11 cellular contexts compared by ENCODE assay signal in genomic region chr17:46035112-46035818, GRCh38. TPM values are rescaled to one million over a fixed set of nuclear protein-coding genes. Genes with fewer than 3 reads are reported as not detected.
DNase-seq lines count a peak whose midpoint lies in the region; ATAC-seq and TF ChIP-seq lines count a peak whose summit lies in the region.
"Had no signal": no experiment of that assay in that cellular context is flagged by ENCODE, and none has a peak within 500 bp of the region (broad histone marks: within the 10 kb centered on the region; RNA-seq: fewer than 3 reads in every experiment).

No MANE protein-coding gene starts in this region.

- TF ChIP-seq POLR2A in lower leg skin (IDR thresholded peaks at IDR 0.05): no peak

- H3K27ac Mint-ChIP-seq in activated CD4-positive, alpha-beta memory T cell treated with anti-CD3 and anti-CD28 coated beads, Interleukin-2, amount 10 ng/mL, durations not matched to agents 7 days and 5 days: no peak overlapping the region

- H3K27ac ChIP-seq in brain microvascular endothelial cell: no peak overlapping the region
- H3K27ac ChIP-seq: epithelial cell of prostate had no signal

- H3K36me3 Mint-ChIP-seq in activated CD4-positive, alpha-beta memory T cell treated with anti-CD3 and anti-CD28 coated beads, Interleukin-2, amount 10 ng/mL, durations not matched to agents 7 days and 5 days (ENCODE audit: low read depth): peaks cover 79% of the 10 kb centered on the region

- in situ Hi-C loops in brain microvascular endothelial cell (cut with HindIII; ENCODE audit: low pct_ligation_motif_present, low sequenced_read_pairs): no loop called here

- no peaks in the 10 kb centered on the region for H3K27me3 Mint-ChIP-seq in activated CD4-positive, alpha-beta memory T cell treated with anti-CD3 and anti-CD28 coated beads, Interleukin-2, amount 10 ng/mL, durations not matched to agents 7 days and 5 days

- H3K9me3 Mint-ChIP-seq in activated CD4-positive, alpha-beta memory T cell treated with anti-CD3 and anti-CD28 coated beads, Interleukin-2, amount 10 ng/mL, durations not matched to agents 7 days and 5 days: no peaks in the 10 kb centered on the region

- H3K36me3 ChIP-seq in brain microvascular endothelial cell (replicated peaks): peaks cover 80% of the 10 kb centered on the region

- WGBS in lower leg skin, 2 donors: 76 to 83% methylated on average over 3 of the region's 3 CpGs

- CTCF ChIA-PET in activated CD4-positive, alpha-beta memory T cell treated with anti-CD3 and anti-CD28 coated beads, Interleukin-2, amount 10 ng/mL, durations not matched to agents 7 days and 5 days (lab: Charles Lee): interaction anchor here (0.9 to 2.8 kb wide), 4 partner anchors 9 to 178 kb away, joined by 3 to 15 read pairs (median 4); no protein-coding TSS in a partner anchor

- DNase-seq in COLO668 (lab: John Stamatoyannopoulos, UW; ENCODE audit: unreplicated experiment) (peak; percentile 10), GM20000 (ENCODE audit: low spot score) (peak; percentile 53), lung microvascular endothelial cell (ENCODE audit: low read depth in 2 of 2) (peak; percentile 51 to 62), cerebellar nuclear complex (lab: John Stamatoyannopoulos, UW) (no peak), brain microvascular endothelial cell (no peak), lower leg skin (ENCODE audit: low spot score in 2 of 2) (no peak)
- DNase-seq in activated CD4-positive, alpha-beta memory T cell treated with anti-CD3 and anti-CD28 coated beads, Interleukin-2, amount 10 ng/mL, durations not matched to agents 7 days and 5 days: peak; percentile 27
- DNase-seq: aorta, SHP77 had no signal

- peaks cover 13% of the 10 kb centered on the region for H3K4me1 Mint-ChIP-seq in activated CD4-positive, alpha-beta memory T cell treated with anti-CD3 and anti-CD28 coated beads, Interleukin-2, amount 10 ng/mL, durations not matched to agents 7 days and 5 days

- no peaks in the 10 kb centered on the region for H3K27me3 ChIP-seq in brain microvascular endothelial cell (replicated peaks)

- POLR2A ChIA-PET in activated CD4-positive, alpha-beta memory T cell treated with anti-CD3 and anti-CD28 coated beads, Interleukin-2, amount 10 ng/mL, durations not matched to agents 7 days and 5 days (lab: Charles Lee): interaction anchor here (0.9 to 1.6 kb wide), 3 partner anchors 14 to 23 kb away, joined by 3 to 7 read pairs (median 4); no protein-coding TSS in a partner anchor

- intact Hi-C loops in lower leg skin (cut with DNase I; ENCODE audit: low total_unique reads): loop anchor here (10.0 kb wide), 1 partner anchor 170 kb away; no protein-coding TSS in a partner anchor

- no peak for TF ChIP-seq CTCF in GM20000 (IDR thresholded peaks at IDR 0.05; ENCODE audit: extremely low read depth, missing control alignments)
- TF ChIP-seq CTCF in brain microvascular endothelial cell (IDR thresholded peaks at IDR 0.05; ENCODE audit: low read depth, low read length, missing control alignments): no peak
- TF ChIP-seq CTCF in lower leg skin (IDR thresholded peaks at IDR 0.05): no peak

- no peak overlapping the region for H3K4me3 Mint-ChIP-seq in activated CD4-positive, alpha-beta memory T cell treated with anti-CD3 and anti-CD28 coated beads, Interleukin-2, amount 10 ng/mL, durations not matched to agents 7 days and 5 days

- no peak for ATAC-seq in GM18868 (IDR thresholded peaks at IDR 0.05; ENCODE audit: unreplicated experiment)

- H3K4me3 ChIP-seq in brain microvascular endothelial cell (ENCODE audit: low read depth, low read length) (no peak overlapping the region), lower leg skin (ENCODE audit: low read depth, poor library complexity, severe bottlenecking) (no peak overlapping the region)

RNA-seq across cellular contexts. Expression of gene STH, which starts 36.2 kb away (rescaled TPM):
- total RNA-seq in activated CD4-positive, alpha-beta memory T cell treated with anti-CD3 and anti-CD28 coated beads, Interleukin-2, amount 10 ng/mL, durations not matched to agents 7 days and 5 days: not detected
- total RNA-seq in lung microvascular endothelial cell: not detected in 2 replicates
- total RNA-seq in lower leg skin: not detected
- total RNA-seq: aorta had no signal

Comparison
In these comparisons a context has a peak if more than half of its experiments do, and no peak if none do; other contexts are left out.
1. DNase-seq: peak in COLO668 (single experiment), GM20000 (single experiment), activated CD4-positive, alpha-beta memory T cell treated with anti-CD3 and anti-CD28 coated beads, Interleukin-2, amount 10 ng/mL, durations not matched to agents 7 days and 5 days (single experiment) and lung microvascular endothelial cell (2 of 2); none in cerebellar nuclear complex (0 of 2), brain microvascular endothelial cell (single experiment) and lower leg skin (0 of 2).